In genomic region chr19:3357731-3358391, GRCh38 we compare ENCODE assay signal across 8 cellular contexts. TPM values are rescaled to one million over a fixed set of nuclear protein-coding genes. Genes with fewer than 3 reads are reported as not detected.
A peak's percentile ranks its signal among the peaks of the same experiment; 100 is the strongest.
DNase-seq lines count a peak whose midpoint lies in the region; ATAC-seq and TF ChIP-seq lines count a peak whose summit lies in the region.

No MANE protein-coding gene starts in this region.

- H3K9me3 Mint-ChIP-seq in CD8-positive, alpha-beta T cell = peaks cover 4% of the 10 kb centered on the region
- H3K9me3 Mint-ChIP-seq in dendritic cell treated with granulocyte-macrophage colony-stimulating factor and Interleukin-4, amounts not matched to agents 40 ng/mL and 50 ng/mL, for 4 days = no peaks in the 10 kb centered on the region

- peaks cover 37% of the 10 kb centered on the region for H3K4me1 Mint-ChIP-seq in CD8-positive, alpha-beta T cell (ENCODE audit: low read depth)
- peaks cover 39% of the 10 kb centered on the region for H3K4me1 Mint-ChIP-seq in dendritic cell treated with granulocyte-macrophage colony-stimulating factor and Interleukin-4, amounts not matched to agents 40 ng/mL and 50 ng/mL, for 4 days (ENCODE audit: low read depth)

- no peak overlapping the region for H3K9ac ChIP-seq in NT2/D1 (ENCODE audit: insufficient read length, low read depth)

- no peaks in the 10 kb centered on the region for H3K27me3 ChIP-seq in CD8-positive, alpha-beta T cell (ENCODE audit: insufficient read depth, low read length)
- H3K27me3 ChIP-seq in NT2/D1 (ENCODE audit: insufficient read depth, insufficient read length) = peaks cover 90% of the 10 kb centered on the region
- no peaks in the 10 kb centered on the region for H3K27me3 ChIP-seq in prostate gland (replicated peaks; ENCODE audit: insufficient read depth)

- no peak for TF ChIP-seq CTCF in CD8-positive, alpha-beta T cell (IDR thresholded peaks at IDR 0.05)
- TF ChIP-seq CTCF in prostate gland (IDR thresholded peaks at IDR 0.05) = no peak

- POLR2A ChIA-PET in CD8-positive, alpha-beta T cell (lab: Charles Lee) = interaction anchor here (1.5 kb wide), 1 partner anchor 19 kb away, joined by 3 read pairs; no protein-coding TSS in a partner anchor

- ATAC-seq in CD8-positive, alpha-beta T cell = peak; percentile 33

- intact Hi-C loops in CD8-positive, alpha-beta T cell (cut with DNase I, micrococcal nuclease) = loop anchor here (2.0 to 10.0 kb wide), 2 partner anchors 77 to 1047 kb away; partner anchors contain the start of genes CHAF1A (in 1 of the 2) and SH3GL1 (in 1 of the 2)
- intact Hi-C loops in dendritic cell treated with granulocyte-macrophage colony-stimulating factor and Interleukin-4, amounts not matched to agents 40 ng/mL and 50 ng/mL, for 4 days (cut with micrococcal nuclease) = no loop called here
- intact Hi-C loops in prostate gland (cut with DNase I) = loop anchor here (1.0 kb wide), 1 partner anchor 11 kb away; no protein-coding TSS in a partner anchor

- H3K9me3 ChIP-seq in CD8-positive, alpha-beta T cell (ENCODE audit: low read length) = no peaks in the 10 kb centered on the region
- no peaks in the 10 kb centered on the region for H3K9me3 ChIP-seq in NT2/D1 (ENCODE audit: insufficient read depth, low read length)
- no peaks in the 10 kb centered on the region for H3K9me3 ChIP-seq in prostate gland

- H3K4me3 ChIP-seq in CD8-positive, alpha-beta T cell (ENCODE audit: low read depth, low read length) = peak overlapping the region; percentile 73
- H3K4me3 ChIP-seq in NT2/D1 (ENCODE audit: insufficient read length, low read depth) (no peak overlapping the region), prostate gland (peak overlapping the region; percentile 99 to 100)

- no peaks in the 10 kb centered on the region for H3K36me3 ChIP-seq in CD8-positive, alpha-beta T cell (ENCODE audit: insufficient read depth, low read length)
- H3K36me3 ChIP-seq in NT2/D1 (ENCODE audit: insufficient read depth, insufficient read length, low read length) (no peaks in the 10 kb centered on the region), prostate gland (no peaks in the 10 kb centered on the region)

- no peaks in the 10 kb centered on the region for H3K27me3 Mint-ChIP-seq in CD8-positive, alpha-beta T cell (ENCODE audit: low read depth)
- peaks cover 13% of the 10 kb centered on the region for H3K27me3 Mint-ChIP-seq in dendritic cell treated with granulocyte-macrophage colony-stimulating factor and Interleukin-4, amounts not matched to agents 40 ng/mL and 50 ng/mL, for 4 days

- WGBS in prostate gland = 21% methylated on average over 19 of the region's 19 CpGs

- CTCF ChIA-PET in CD8-positive, alpha-beta T cell (lab: Charles Lee) = interaction anchor here (1.2 kb wide), 1 partner anchor 72 kb away, joined by 3 read pairs; no protein-coding TSS in a partner anchor

- peak in 1 of 7 experiments; percentile 52 for DNase-seq in CD8-positive, alpha-beta T cell
- DNase-seq in NT2/D1 (ENCODE audit: low read depth, low spot score) = peak; percentile 57
- DNase-seq in prostate gland (ENCODE audit: low spot score) = no peak
- DNase-seq in NCI-H526 (lab: John Stamatoyannopoulos, UW) = no peak
- DNase-seq in middle frontal gyrus (ENCODE audit: extremely low spot score, low spot score) = no peak
- no peak for DNase-seq in GM19238 (ENCODE audit: insufficient read length, low spot score)
- no peak for DNase-seq in NCI-H446 (lab: John Stamatoyannopoulos, UW)

- no peaks in the 10 kb centered on the region for H3K36me3 Mint-ChIP-seq in CD8-positive, alpha-beta T cell
- peaks cover 14% of the 10 kb centered on the region for H3K36me3 Mint-ChIP-seq in dendritic cell treated with granulocyte-macrophage colony-stimulating factor and Interleukin-4, amounts not matched to agents 40 ng/mL and 50 ng/mL, for 4 days (ENCODE audit: low read depth)

- peak overlapping the region; percentile 9 for H3K27ac ChIP-seq in CD8-positive, alpha-beta T cell (ENCODE audit: low read depth, low read length)
- H3K27ac ChIP-seq in prostate gland = peak overlapping the region; percentile 99 to 100

- peak overlapping the region; percentile 81 for H3K27ac Mint-ChIP-seq in CD8-positive, alpha-beta T cell
- no peak overlapping the region for H3K27ac Mint-ChIP-seq in dendritic cell treated with granulocyte-macrophage colony-stimulating factor and Interleukin-4, amounts not matched to agents 40 ng/mL and 50 ng/mL, for 4 days

- H3K4me1 ChIP-seq in CD8-positive, alpha-beta T cell (ENCODE audit: insufficient read depth, low read length) = peaks cover 23% of the 10 kb centered on the region
- H3K4me1 ChIP-seq in NT2/D1 (ENCODE audit: insufficient read depth, insufficient read length) = peaks cover 20% of the 10 kb centered on the region
- peaks cover 18% of the 10 kb centered on the region for H3K4me1 ChIP-seq in prostate gland (replicated peaks)

- peak overlapping the region; percentile 84 for H3K4me3 Mint-ChIP-seq in CD8-positive, alpha-beta T cell
- peak overlapping the region; percentile 58 for H3K4me3 Mint-ChIP-seq in dendritic cell treated with granulocyte-macrophage colony-stimulating factor and Interleukin-4, amounts not matched to agents 40 ng/mL and 50 ng/mL, for 4 days

- no peak for TF ChIP-seq POLR2A in prostate gland (IDR thresholded peaks at IDR 0.05)

RNA-seq across cellular contexts. Expression of gene NFIC, which starts 8.5 kb away (rescaled TPM):
- 10 to 100 TPM; 16.5 to 17.5 TPM for total RNA-seq in CD8-positive, alpha-beta T cell
- total RNA-seq in prostate gland = 100 to 1,000 TPM; 160 to 168 TPM

Comparison
In these comparisons a context has a peak if more than half of its experiments do, and no peak if none do; other contexts are left out.
1. RNA of gene NFIC, which starts 8.5 kb away (total RNA-seq): 160 to 168 TPM in prostate gland; 16.5 to 17.5 TPM in CD8-positive, alpha-beta T cell; every median in the first group is over 4 times any median in the second.